In genomic region chr1:59692591-59692990, GRCh38 we compare ENCODE assay signal across 9 cellular contexts.
DNase-seq lines count a peak whose midpoint lies in the region; ATAC-seq and TF ChIP-seq lines count a peak whose summit lies in the region.
"Had no signal": no experiment of that assay in that cellular context is flagged by ENCODE, and none has a peak within 500 bp of the region (broad histone marks: within the 10 kb centered on the region; RNA-seq: fewer than 3 reads in every experiment).

No MANE protein-coding gene starts in this region.

- TF ChIP-seq CTCF in osteoblast (IDR thresholded peaks at IDR 0.05; ENCODE audit: extremely low read depth, low read depth, low read length) (no peak), WERI-Rb-1 (IDR thresholded peaks at IDR 0.05; ENCODE audit: low read depth, low read length) (no peak)

- H2AFZ ChIP-seq in osteoblast (ENCODE audit: low read length): peak overlapping the region; percentile 14

- DNase-seq in GF-D8 (lab: John Stamatoyannopoulos, UW): peak; percentile 6
- peak; percentile 24 for DNase-seq in NCI-H2107 (lab: John Stamatoyannopoulos, UW)
- peak; percentile 51 for DNase-seq in astrocyte of the hippocampus (ENCODE audit: low read depth, low spot score)
- DNase-seq in osteoblast (ENCODE audit: insufficient read length, low spot score, missing footprints): peak; percentile 86
- no peak for DNase-seq in WERI-Rb-1
- no peak for DNase-seq in NCI-H1048 (lab: John Stamatoyannopoulos, UW)
- no peak for DNase-seq in central memory CD4-positive, alpha-beta T cell

- H4K20me1 ChIP-seq in osteoblast (ENCODE audit: insufficient read depth, low read length): no peaks in the 10 kb centered on the region

- ATAC-seq in HG03565 (IDR thresholded peaks at IDR 0.05; ENCODE audit: unreplicated experiment): no peak

- peaks cover 10% of the 10 kb centered on the region for H3K4me1 ChIP-seq in osteoblast (ENCODE audit: insufficient read depth, low read length)

- H3K27me3 ChIP-seq in osteoblast (ENCODE audit: insufficient read depth, low read length) (no peaks in the 10 kb centered on the region), WERI-Rb-1 (ENCODE audit: insufficient read depth, low read depth, severe bottlenecking) (no peaks in the 10 kb centered on the region)

- no peaks in the 10 kb centered on the region for H3K79me2 ChIP-seq in osteoblast (ENCODE audit: insufficient read depth, low read length)

- H3K4me2 ChIP-seq in osteoblast (ENCODE audit: insufficient read depth, low read length): peak overlapping the region; percentile 18

- H3K27ac ChIP-seq in osteoblast (ENCODE audit: low read depth, low read length) (peak overlapping the region; percentile 59), WERI-Rb-1 (no peak overlapping the region)

- H3K9me3 ChIP-seq in osteoblast (ENCODE audit: low read depth, low read length) (no peaks in the 10 kb centered on the region), WERI-Rb-1 (ENCODE audit: severe bottlenecking) (no peaks in the 10 kb centered on the region)

- H3K4me3 ChIP-seq in osteoblast (ENCODE audit: insufficient read depth, low read length) (no peak overlapping the region), WERI-Rb-1 (ENCODE audit: low read depth, low read length) (no peak overlapping the region)
- H3K4me3 ChIP-seq: skin epidermis had no signal

- H3K36me3 ChIP-seq in osteoblast (ENCODE audit: insufficient read depth, low read length) (no peaks in the 10 kb centered on the region), WERI-Rb-1 (no peaks in the 10 kb centered on the region)

Comparison
In these comparisons a context has a peak if more than half of its experiments do, and no peak if none do; other contexts are left out.
1. DNase-seq: peak in GF-D8 (single experiment), NCI-H2107 (single experiment), astrocyte of the hippocampus (single experiment) and osteoblast (single experiment); none in WERI-Rb-1 (single experiment), NCI-H1048 (single experiment) and central memory CD4-positive, alpha-beta T cell (single experiment).